ENCODE assay signal across 1 cellular context in the genomic region with DNA sequence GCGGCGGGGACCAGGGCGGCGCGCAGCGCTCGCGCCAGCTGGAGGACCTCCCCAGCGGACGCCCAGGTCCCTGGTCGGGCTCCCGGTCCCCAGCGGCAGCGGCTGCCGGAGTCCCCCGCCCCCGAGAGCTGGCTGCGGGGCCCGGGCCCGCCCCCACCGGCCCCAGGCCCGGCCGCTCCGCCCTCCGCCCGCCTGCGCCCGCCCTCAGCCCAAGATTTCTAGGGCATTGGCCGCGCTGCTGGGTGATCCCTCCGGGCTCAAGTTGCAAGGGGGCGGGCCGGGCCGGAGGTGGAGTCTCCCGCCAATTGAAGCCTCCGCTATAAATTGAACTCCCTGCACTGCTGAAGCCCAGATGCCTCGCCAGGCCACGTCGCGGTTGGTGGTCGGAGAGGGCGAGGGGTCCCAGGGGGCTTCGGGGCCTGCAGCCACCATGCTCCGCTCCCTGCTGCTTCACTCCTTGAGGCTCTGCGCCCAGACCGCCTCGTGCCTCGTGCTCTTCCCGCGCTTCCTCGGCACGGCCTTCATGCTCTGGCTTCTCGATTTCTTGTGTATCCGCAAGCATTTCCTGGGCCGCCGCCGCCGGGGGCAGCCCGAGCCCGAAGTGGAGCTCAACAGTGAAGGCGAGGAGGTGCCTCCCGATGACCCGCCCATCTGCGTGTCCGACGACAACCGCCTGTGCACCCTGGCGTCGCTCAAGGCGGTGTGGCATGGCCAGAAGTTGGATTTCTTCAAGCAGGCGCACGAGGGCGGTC.
TF ChIP-seq lines count a peak whose summit lies in the region.

A gene (plus strand): TSS at position 351 of the 752 bp plus-strand sequence.

TF ChIP-seq in HEK293, 187 proteins besides CTCF, POLR2A, EP300 and RAD21 (continued from another document):
- TF ChIP-seq SP2 (tag by site-specific recombination; IDR thresholded peaks at IDR 0.05), result peak; percentile 62
- no peak for TF ChIP-seq ZFP41 (tag by site-specific recombination; IDR thresholded peaks at IDR 0.05; ENCODE audit: borderline replicate concordance)
- no peak for TF ChIP-seq ZNF571 (tag by site-specific recombination; IDR thresholded peaks at IDR 0.05)
- TF ChIP-seq ZNF664 (tag by site-specific recombination; IDR thresholded peaks at IDR 0.05), result no peak
- TF ChIP-seq HOXD13 (CRISPR knock-in tag; IDR thresholded peaks at IDR 0.05; ENCODE audit: borderline replicate concordance), result no peak
- TF ChIP-seq, protein P1, sequence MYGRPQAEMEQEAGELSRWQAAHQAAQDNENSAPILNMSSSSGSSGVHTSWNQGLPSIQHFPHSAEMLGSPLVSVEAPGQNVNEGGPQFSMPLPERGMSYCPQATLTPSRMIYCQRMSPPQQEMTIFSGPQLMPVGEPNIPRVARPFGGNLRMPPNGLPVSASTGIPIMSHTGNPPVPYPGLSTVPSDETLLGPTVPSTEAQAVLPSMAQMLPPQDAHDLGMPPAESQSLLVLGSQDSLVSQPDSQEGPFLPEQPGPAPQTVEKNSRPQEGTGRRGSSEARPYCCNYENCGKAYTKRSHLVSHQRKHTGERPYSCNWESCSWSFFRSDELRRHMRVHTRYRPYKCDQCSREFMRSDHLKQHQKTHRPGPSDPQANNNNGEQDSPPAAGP (tag by site-specific recombination; IDR thresholded peaks at IDR 0.05), result no peak
- TF ChIP-seq ZNF37A (tag by site-specific recombination; IDR thresholded peaks at IDR 0.05), result no peak
- peak; percentile 58 for TF ChIP-seq SP3 (tag by site-specific recombination; IDR thresholded peaks at IDR 0.05)
- TF ChIP-seq ZNF132 (tag by site-specific recombination; IDR thresholded peaks at IDR 0.05; ENCODE audit: borderline replicate concordance), result no peak
- peak; percentile 84 for TF ChIP-seq ZBTB8A (tag by site-specific recombination; IDR thresholded peaks at IDR 0.05)
- TF ChIP-seq ZNF350 (tag by site-specific recombination; IDR thresholded peaks at IDR 0.05), result no peak
